Comparison of ENCODE assay signal across 18 cellular contexts in the genomic region with DNA sequence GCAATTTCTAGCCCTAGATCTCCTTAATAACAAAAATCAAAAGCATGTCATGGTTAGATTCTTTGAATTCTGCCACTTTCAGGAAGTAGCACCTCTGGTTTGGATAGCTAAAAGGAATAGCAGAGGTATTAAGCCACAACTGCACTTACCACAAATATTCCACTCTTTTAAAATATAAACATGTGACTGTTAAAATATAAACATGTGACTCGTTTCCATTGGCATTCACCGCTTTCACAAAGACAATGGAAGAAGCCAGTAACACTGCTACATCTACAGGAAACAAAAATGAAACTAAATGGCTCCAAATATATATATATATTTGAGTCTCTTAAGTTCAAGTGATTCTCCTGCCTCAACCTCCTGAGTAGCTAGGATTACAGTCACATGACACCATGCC.
DNase-seq lines count a peak whose midpoint lies in the region; ATAC-seq, FAIRE-seq and TF ChIP-seq lines count a peak whose summit lies in the region.
"Had no signal": no experiment of that assay in that cellular context is flagged by ENCODE, and none has a peak within 500 bp of the region (broad histone marks: within the 10 kb centered on the region; RNA-seq: fewer than 3 reads in every experiment).

No MANE protein-coding gene starts in this region.

- H3K4me1 Mint-ChIP-seq in astrocyte (ENCODE audit: low read depth, unreplicated experiment) = peaks cover 30% of the 10 kb centered on the region
- H3K4me1 Mint-ChIP-seq in activated T-cell treated with anti-CD3 and anti-CD28 coated beads, Interleukin-2, amount 50 U/mL, for 72 hours (ENCODE audit: low read depth) = no peaks in the 10 kb centered on the region

- H3K27ac Mint-ChIP-seq in astrocyte (ENCODE audit: unreplicated experiment) = peak overlapping the region; percentile 94
- H3K27ac Mint-ChIP-seq in activated T-cell treated with anti-CD3 and anti-CD28 coated beads, Interleukin-2, amount 50 U/mL, for 72 hours = no peak overlapping the region

- H3K9me3 Mint-ChIP-seq in astrocyte (ENCODE audit: unreplicated experiment) = no peaks in the 10 kb centered on the region
- H3K9me3 Mint-ChIP-seq in activated T-cell treated with anti-CD3 and anti-CD28 coated beads, Interleukin-2, amount 50 U/mL, for 72 hours = peaks cover 0 to 1% of the 10 kb centered on the region in 2 donors

- no peak overlapping the region for H3K27ac ChIP-seq in HepG2 (ENCODE audit: extremely low read length, insufficient read depth, low read length)
- no peak overlapping the region for H3K27ac ChIP-seq in right lobe of liver
- H3K27ac ChIP-seq in astrocyte (ENCODE audit: low read depth, low read length) = peak overlapping the region; percentile 85
- H3K27ac ChIP-seq: RWPE1, thoracic aorta had no signal

- CTCF ChIA-PET in HepG2 (lab: Yijun Ruan, JAX; ENCODE audit: low intra/inter-chr PET ratio, low total read pairs) = no interaction called here

- no peak overlapping the region for H3K4me3 Mint-ChIP-seq in astrocyte (ENCODE audit: unreplicated experiment)
- no peak overlapping the region for H3K4me3 Mint-ChIP-seq in activated T-cell treated with anti-CD3 and anti-CD28 coated beads, Interleukin-2, amount 50 U/mL, for 72 hours

- WGBS in HepG2 (ENCODE audit: low lambda C conversion rate) = 65% methylated on average over 2 of the region's 2 CpGs
- WGBS in right lobe of liver (ENCODE audit: insufficient coverage, low coverage, low lambda C conversion rate, missing lambda C conversion rate) = 90% methylated on average over 2 of the region's 2 CpGs

- no peak for ATAC-seq in HepG2
- no peak for ATAC-seq in right lobe of liver
- ATAC-seq in activated T-cell treated with anti-CD3 and anti-CD28 coated beads, Interleukin-2, amount 50 U/mL, for 72 hours (replicated peaks in 1 of 2) = no peak
- no peak for ATAC-seq in GM21447 (IDR thresholded peaks at IDR 0.05; ENCODE audit: unreplicated experiment)
- ATAC-seq in GM18505 (IDR thresholded peaks at IDR 0.05; ENCODE audit: unreplicated experiment) = no peak

- H3K4me2 ChIP-seq in HepG2 (ENCODE audit: low read depth, low read length) (no peak overlapping the region), astrocyte (ENCODE audit: low read length) (peak overlapping the region; percentile 77)

- no TSS peak for BruUV-seq in HepG2 (replicated peaks; lab: Mats Ljungman, UMichigan)

- no peaks in the 10 kb centered on the region for H3K36me3 Mint-ChIP-seq in astrocyte (ENCODE audit: low read depth, unreplicated experiment)
- no peaks in the 10 kb centered on the region for H3K36me3 Mint-ChIP-seq in activated T-cell treated with anti-CD3 and anti-CD28 coated beads, Interleukin-2, amount 50 U/mL, for 72 hours (ENCODE audit: insufficient read depth in 2 of 2)

- TF ChIP-seq POLR2A in HepG2 (IDR thresholded peaks at IDR 0.05; ENCODE audit: insufficient read depth in 1 of 2, low read depth in 2 of 2, low read length in 2 of 2) (no peak), right lobe of liver (IDR thresholded peaks at IDR 0.05) (no peak), GM18505 (IDR thresholded peaks at IDR 0.05; ENCODE audit: borderline replicate concordance, extremely low read depth, insufficient read depth, insufficient read length) (no peak)

- in situ Hi-C loops in HepG2 (cut with HindIII; ENCODE audit: extremely low pct_ligation_motif_present, low pct_unique_long_range_greater_than_20kb) = no loop called here

- TF ChIP-seq EP300 in HepG2 (IDR thresholded peaks at IDR 0.05; ENCODE audit: low read depth in 2 of 2, low read length in 2 of 2) (no peak), HepG2 (CRISPR knock-in tag; IDR thresholded peaks at IDR 0.05; ENCODE audit: borderline replicate concordance) (no peak)

- no peaks in the 10 kb centered on the region for H3K27me3 Mint-ChIP-seq in astrocyte (ENCODE audit: low read depth, unreplicated experiment)
- H3K27me3 Mint-ChIP-seq in activated T-cell treated with anti-CD3 and anti-CD28 coated beads, Interleukin-2, amount 50 U/mL, for 72 hours (ENCODE audit: low read depth) = no peaks in the 10 kb centered on the region

- no peak for DNase-seq in HepG2 (ENCODE audit: low spot score)
- DNase-seq in right lobe of liver = no peak
- DNase-seq in astrocyte (ENCODE audit: low read depth) = peak; percentile 93
- peak; percentile 88 for DNase-seq in fibroblast of villous mesenchyme (ENCODE audit: low read depth)
- DNase-seq in NCI-H1092 treated with DMSO at 0.1 percent for 48 hours (lab: John Stamatoyannopoulos, UW) = no peak
- no peak for DNase-seq in activated T-cell treated with anti-CD3 and anti-CD28 coated beads, Interleukin-2, amount 50 U/mL, for 72 hours
- DNase-seq: activated CD4-positive, alpha-beta T cell treated with anti-CD3 and anti-CD28 coated beads, Interleukin-2, amount 50 U/mL, for 48 hours; activated effector memory CD4-positive, alpha-beta T cell treated with anti-CD3 and anti-CD28 coated beads, Interleukin-2, amount 50 U/mL, for 16 hours; central memory CD4-positive, alpha-beta T cell; NCI-H1694 treated with DMSO at 0.1 percent for 48 hours; NCI-H526 treated with DMSO at 0.1 percent for 48 hours; nucleus accumbens; T1000 had no signal

- H3K9ac ChIP-seq in HepG2 (ENCODE audit: insufficient read depth, low read depth, low read length) (no peak overlapping the region), astrocyte (ENCODE audit: low read length) (peak overlapping the region; percentile 63)

- H4K20me1 ChIP-seq in HepG2 (ENCODE audit: insufficient read depth, low read length) = no peaks in the 10 kb centered on the region
- no peaks in the 10 kb centered on the region for H4K20me1 ChIP-seq in astrocyte (ENCODE audit: insufficient read depth, low read length)

- H3K79me2 ChIP-seq in HepG2 (ENCODE audit: insufficient read depth, low read length) (no peaks in the 10 kb centered on the region), astrocyte (ENCODE audit: insufficient read depth, low read length) (no peaks in the 10 kb centered on the region)

- H3K4me3 ChIP-seq in HepG2 (replicated peaks in 1 of 3; ENCODE audit: insufficient read depth in 1 of 3, low read depth in 2 of 3, low read length in 3 of 3) (no peak overlapping the region), right lobe of liver (no peak overlapping the region), astrocyte (ENCODE audit: insufficient read depth, low read depth, low read length) (peak overlapping the region; percentile 33), fibroblast of villous mesenchyme (ENCODE audit: low read depth, low read length) (no peak overlapping the region)
- H3K4me3 ChIP-seq: thoracic aorta had no signal

- H3K27me3 ChIP-seq in HepG2 (ENCODE audit: control insufficient read depth in 1 of 2, insufficient read depth in 2 of 2, low read length in 2 of 2) (no peaks in the 10 kb centered on the region), right lobe of liver (no peaks in the 10 kb centered on the region), astrocyte (ENCODE audit: insufficient read depth, low read length) (no peaks in the 10 kb centered on the region)

- FAIRE-seq in HepG2 (lab: Jason Lieb, UNC) (no peak), astrocyte (lab: Jason Lieb, UNC) (no peak)
- FAIRE-seq: A204.1 had no signal

- TF ChIP-seq RAD21 in HepG2 (CRISPR knock-in tag; IDR thresholded peaks at IDR 0.05) = no peak

- POLR2A ChIA-PET in HepG2 (lab: Yijun Ruan, JAX) = no interaction called here

- no peak for TF ChIP-seq CTCF in HepG2 (CRISPR knock-in tag; IDR thresholded peaks at IDR 0.05)
- no peak for TF ChIP-seq CTCF in right lobe of liver (IDR thresholded peaks at IDR 0.05)
- no peak for TF ChIP-seq CTCF in astrocyte (IDR thresholded peaks at IDR 0.05; ENCODE audit: insufficient read depth, low read depth, low read length)
- no peak for TF ChIP-seq CTCF in fibroblast of villous mesenchyme (IDR thresholded peaks at IDR 0.05; ENCODE audit: insufficient read depth, low read depth, low read length)

- H2AFZ ChIP-seq in HepG2 (ENCODE audit: low read length) (no peak overlapping the region), astrocyte (ENCODE audit: low read depth, low read length) (peak overlapping the region; percentile 35)

- intact Hi-C loops in HepG2 (cut with micrococcal nuclease; ENCODE audit: unreplicated experiment) = no loop called here
- intact Hi-C loops in right lobe of liver (cut with DNase I) = no loop called here

- H3K36me3 ChIP-seq in HepG2 (replicated peaks in 1 of 2; ENCODE audit: control insufficient read depth in 1 of 2, insufficient read depth in 2 of 2, low read length in 2 of 2) (no peaks in the 10 kb centered on the region), right lobe of liver (no peaks in the 10 kb centered on the region), astrocyte (ENCODE audit: insufficient read depth, low read length) (no peaks in the 10 kb centered on the region)
- H3K36me3 ChIP-seq: thoracic aorta had no signal

- H3K4me1 ChIP-seq in HepG2 (ENCODE audit: insufficient read depth, low read length) = no peaks in the 10 kb centered on the region
- H3K4me1 ChIP-seq in right lobe of liver = no peaks in the 10 kb centered on the region
- H3K4me1 ChIP-seq in astrocyte (ENCODE audit: insufficient read depth, low read length) = peaks cover 29% of the 10 kb centered on the region

- H3K9me3 ChIP-seq in HepG2 (ENCODE audit: low read length) = no peaks in the 10 kb centered on the region
- no peaks in the 10 kb centered on the region for H3K9me3 ChIP-seq in right lobe of liver
- no peaks in the 10 kb centered on the region for H3K9me3 ChIP-seq in astrocyte (ENCODE audit: insufficient read depth, low read depth, low read length)
- H3K9me3 ChIP-seq: thoracic aorta had no signal

TF ChIP-seq in HepG2, 621 proteins besides CTCF, POLR2A, EP300 and RAD21 (continues in another document):
- TF ChIP-seq ZNF24 (IDR thresholded peaks at IDR 0.05) = no peak
- TF ChIP-seq, protein P1, sequence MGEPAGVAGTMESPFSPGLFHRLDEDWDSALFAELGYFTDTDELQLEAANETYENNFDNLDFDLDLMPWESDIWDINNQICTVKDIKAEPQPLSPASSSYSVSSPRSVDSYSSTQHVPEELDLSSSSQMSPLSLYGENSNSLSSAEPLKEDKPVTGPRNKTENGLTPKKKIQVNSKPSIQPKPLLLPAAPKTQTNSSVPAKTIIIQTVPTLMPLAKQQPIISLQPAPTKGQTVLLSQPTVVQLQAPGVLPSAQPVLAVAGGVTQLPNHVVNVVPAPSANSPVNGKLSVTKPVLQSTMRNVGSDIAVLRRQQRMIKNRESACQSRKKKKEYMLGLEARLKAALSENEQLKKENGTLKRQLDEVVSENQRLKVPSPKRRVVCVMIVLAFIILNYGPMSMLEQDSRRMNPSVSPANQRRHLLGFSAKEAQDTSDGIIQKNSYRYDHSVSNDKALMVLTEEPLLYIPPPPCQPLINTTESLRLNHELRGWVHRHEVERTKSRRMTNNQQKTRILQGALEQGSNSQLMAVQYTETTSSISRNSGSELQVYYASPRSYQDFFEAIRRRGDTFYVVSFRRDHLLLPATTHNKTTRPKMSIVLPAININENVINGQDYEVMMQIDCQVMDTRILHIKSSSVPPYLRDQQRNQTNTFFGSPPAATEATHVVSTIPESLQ (CRISPR knock-in tag; conservative IDR thresholded peaks at IDR 0.05) = no peak

Comparison
In these comparisons a context has a peak if more than half of its experiments do, and no peak if none do; other contexts are left out.
1. DNase-seq: peak in astrocyte (single experiment) and fibroblast of villous mesenchyme (single experiment); none in HepG2 (single experiment), right lobe of liver (0 of 3), NCI-H1092 treated with DMSO at 0.1 percent for 48 hours (single experiment) and activated T-cell treated with anti-CD3 and anti-CD28 coated beads, Interleukin-2, amount 50 U/mL, for 72 hours (0 of 2).